8 cellular contexts compared by ENCODE assay signal in the genomic region with DNA sequence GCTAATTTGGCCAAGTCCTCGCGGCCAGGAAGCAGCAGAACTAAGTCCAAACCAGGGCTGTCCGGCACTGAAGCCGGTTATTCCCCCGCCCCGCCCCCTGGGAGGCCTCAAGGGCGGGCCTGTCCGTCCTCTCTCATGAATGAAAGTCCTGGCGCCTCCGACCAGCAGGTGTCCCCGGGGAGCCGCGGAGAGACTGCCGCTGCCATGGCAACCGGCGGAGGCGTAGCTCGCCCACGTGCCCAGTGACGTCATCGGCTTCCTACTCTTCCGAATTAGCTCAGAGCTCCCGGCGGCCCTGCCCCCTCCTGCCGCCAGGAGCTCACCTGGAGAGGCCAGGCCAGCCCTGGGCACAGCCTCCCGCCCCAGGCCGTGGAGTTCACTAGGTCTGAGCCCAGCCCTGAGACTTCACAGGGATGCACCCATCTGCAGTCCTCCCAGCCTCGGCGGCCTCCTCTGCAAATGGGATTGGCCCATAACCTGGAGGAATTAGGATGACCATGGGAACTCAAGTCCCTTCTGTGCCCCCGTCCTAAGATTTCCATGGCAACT. TPM values are rescaled to one million over a fixed set of nuclear protein-coding genes. Genes with fewer than 3 reads are reported as not detected.
DNase-seq lines count a peak whose midpoint lies in the region; ATAC-seq, FAIRE-seq and TF ChIP-seq lines count a peak whose summit lies in the region.

No MANE protein-coding gene starts in this region.

- no peaks in the 10 kb centered on the region for H3K27me3 Mint-ChIP-seq in activated naive CD8-positive, alpha-beta T cell

- CTCF ChIA-PET in HEK293T (lab: Yijun Ruan, JAX) = interaction anchor here (1.3 kb wide), 2 partner anchors 12 to 161 kb away, joined by 4 to 6 read pairs; no protein-coding TSS in a partner anchor

- peak; percentile 99 for FAIRE-seq in G401.6 (lab: Jason Lieb, UNC)

- H3K27me3 ChIP-seq in suprapubic skin = no peaks in the 10 kb centered on the region

- H3K36me3 ChIP-seq in suprapubic skin = peaks cover 24% of the 10 kb centered on the region

- 0% methylated on average over 4 of the region's 30 CpGs for WGBS in suprapubic skin

- H3K9me3 ChIP-seq in suprapubic skin = no peaks in the 10 kb centered on the region

- H3K4me3 ChIP-seq in suprapubic skin = peak overlapping the region; percentile 81

- peak overlapping the region; percentile 76 for H3K27ac ChIP-seq in suprapubic skin

- peaks cover 10% of the 10 kb centered on the region for H3K4me1 Mint-ChIP-seq in activated naive CD8-positive, alpha-beta T cell (ENCODE audit: low read depth)

- peak; percentile 65 to 73 for TF ChIP-seq CTCF in suprapubic skin (IDR thresholded peaks at IDR 0.05)

- H3K9me3 Mint-ChIP-seq in activated naive CD8-positive, alpha-beta T cell (ENCODE audit: low read depth) = no peaks in the 10 kb centered on the region

- DNase-seq in HEK293T (ENCODE audit: extremely low spot score) (peak; percentile 95), NCI-H1092 treated with DMSO at 0.1 percent for 48 hours (lab: John Stamatoyannopoulos, UW) (peak; percentile 95), glomerular endothelial cell (ENCODE audit: extremely low read depth, low read depth, low spot score) (peak; percentile 68), nucleus accumbens (lab: John Stamatoyannopoulos, UW) (peak; percentile 67 to 99 (median 96)), suprapubic skin (ENCODE audit: low spot score in 2 of 2) (peak; percentile 98 to 99)

- peak overlapping the region; percentile 10 for H3K27ac Mint-ChIP-seq in activated naive CD8-positive, alpha-beta T cell

- peak; percentile 73 for ATAC-seq in SK-N-SH treated with all-trans-retinoic acid at 6 μM for 48 hours

- no peak for TF ChIP-seq EP300 in suprapubic skin (IDR thresholded peaks at IDR 0.05)

- H3K36me3 Mint-ChIP-seq in activated naive CD8-positive, alpha-beta T cell = peaks cover 2% of the 10 kb centered on the region

- TF ChIP-seq POLR2A in suprapubic skin (IDR thresholded peaks at IDR 0.05) = no peak

- peak overlapping the region; percentile 73 for H3K4me3 Mint-ChIP-seq in activated naive CD8-positive, alpha-beta T cell

- H3K4me1 ChIP-seq in suprapubic skin = peaks cover 31% of the 10 kb centered on the region

- POLR2A ChIA-PET in HEK293T (lab: Yijun Ruan, JAX) = interaction anchor here (1.1 to 1.8 kb wide), 4 partner anchors 12 to 173 kb away, joined by 3 to 16 read pairs (median 4); a partner anchor contains a TSS

TF ChIP-seq in HEK293T, 16 proteins besides CTCF, POLR2A, EP300 and RAD21:
- no peak for TF ChIP-seq L3MBTL2 (conservative IDR thresholded peaks at IDR 0.05)
- no peak for TF ChIP-seq SP1 (IDR thresholded peaks at IDR 0.05)
- TF ChIP-seq SUZ12 (IDR thresholded peaks at IDR 0.05) = no peak
- TF ChIP-seq BHLHE40 (IDR thresholded peaks at IDR 0.05; ENCODE audit: borderline replicate concordance) = no peak
- TF ChIP-seq FOXA1 (IDR thresholded peaks at IDR 0.05) = no peak
- TF ChIP-seq CTBP1 (IDR thresholded peaks at IDR 0.05; ENCODE audit: borderline replicate concordance) = peak; percentile 68
- no peak for TF ChIP-seq ELF4 (IDR thresholded peaks at IDR 0.05)
- no peak for TF ChIP-seq FOXK2 (IDR thresholded peaks at IDR 0.05)
- no peak for TF ChIP-seq ZNF384 (IDR thresholded peaks at IDR 0.05)
- TF ChIP-seq ARNT (IDR thresholded peaks at IDR 0.05) = peak; percentile 89
- 0 out of 2 replicates have a peak, but pooled peaks have one; percentile 53 for TF ChIP-seq HDGF (IDR thresholded peaks at IDR 0.05; ENCODE audit: borderline replicate concordance)
- no peak for TF ChIP-seq NFRKB (IDR thresholded peaks at IDR 0.05)
- TF ChIP-seq LEF1 (IDR thresholded peaks at IDR 0.05; ENCODE audit: borderline replicate concordance) = 0 out of 2 replicates have a peak, but pooled peaks have one; percentile 29
- TF ChIP-seq, protein P1, sequence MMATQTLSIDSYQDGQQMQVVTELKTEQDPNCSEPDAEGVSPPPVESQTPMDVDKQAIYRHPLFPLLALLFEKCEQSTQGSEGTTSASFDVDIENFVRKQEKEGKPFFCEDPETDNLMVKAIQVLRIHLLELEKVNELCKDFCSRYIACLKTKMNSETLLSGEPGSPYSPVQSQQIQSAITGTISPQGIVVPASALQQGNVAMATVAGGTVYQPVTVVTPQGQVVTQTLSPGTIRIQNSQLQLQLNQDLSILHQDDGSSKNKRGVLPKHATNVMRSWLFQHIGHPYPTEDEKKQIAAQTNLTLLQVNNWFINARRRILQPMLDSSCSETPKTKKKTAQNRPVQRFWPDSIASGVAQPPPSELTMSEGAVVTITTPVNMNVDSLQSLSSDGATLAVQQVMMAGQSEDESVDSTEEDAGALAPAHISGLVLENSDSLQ (IDR thresholded peaks at IDR 0.05) = peak; percentile 62
- TF ChIP-seq FOXM1 (IDR thresholded peaks at IDR 0.05; ENCODE audit: borderline replicate concordance) = no peak
- TF ChIP-seq TARDBP (IDR thresholded peaks at IDR 0.05) = no peak

TF ChIP-seq in SK-N-SH treated with all-trans-retinoic acid at 6 μM for 48 hours, 23 proteins besides CTCF, POLR2A, EP300 and RAD21 (continues in another document):
- TF ChIP-seq ARNTL (CRISPR knock-in tag; IDR thresholded peaks at IDR 0.05; ENCODE audit: borderline replicate concordance, low read depth) = peak; percentile 63; the same call in 1 of the 2 replicates
- TF ChIP-seq, protein P2, sequence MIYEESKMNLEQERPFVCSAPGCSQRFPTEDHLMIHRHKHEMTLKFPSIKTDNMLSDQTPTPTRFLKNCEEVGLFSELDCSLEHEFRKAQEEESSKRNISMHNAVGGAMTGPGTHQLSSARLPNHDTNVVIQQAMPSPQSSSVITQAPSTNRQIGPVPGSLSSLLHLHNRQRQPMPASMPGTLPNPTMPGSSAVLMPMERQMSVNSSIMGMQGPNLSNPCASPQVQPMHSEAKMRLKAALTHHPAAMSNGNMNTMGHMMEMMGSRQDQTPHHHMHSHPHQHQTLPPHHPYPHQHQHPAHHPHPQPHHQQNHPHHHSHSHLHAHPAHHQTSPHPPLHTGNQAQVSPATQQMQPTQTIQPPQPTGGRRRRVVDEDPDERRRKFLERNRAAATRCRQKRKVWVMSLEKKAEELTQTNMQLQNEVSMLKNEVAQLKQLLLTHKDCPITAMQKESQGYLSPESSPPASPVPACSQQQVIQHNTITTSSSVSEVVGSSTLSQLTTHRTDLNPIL (CRISPR knock-in tag; IDR thresholded peaks at IDR 0.05; ENCODE audit: low read depth) = peak; percentile 74; the same call in 1 of the 2 replicates
- peak; percentile 18; the same call in 1 of the 2 replicates for TF ChIP-seq BACH2 (CRISPR knock-in tag; IDR thresholded peaks at IDR 0.05; ENCODE audit: borderline replicate concordance)
- no peak for TF ChIP-seq ESRRG (CRISPR knock-in tag; IDR thresholded peaks at IDR 0.05)
- peak; percentile 52; the same call in 1 of the 2 replicates for TF ChIP-seq ZFP30 (CRISPR knock-in tag; IDR thresholded peaks at IDR 0.05)
- no peak for TF ChIP-seq TCF4 (CRISPR knock-in tag; IDR thresholded peaks at IDR 0.05; ENCODE audit: borderline replicate concordance)
- TF ChIP-seq ZNF70 (CRISPR knock-in tag; IDR thresholded peaks at IDR 0.05) = peak; percentile 45; the same call in 1 of the 2 replicates
- TF ChIP-seq, protein P3, sequence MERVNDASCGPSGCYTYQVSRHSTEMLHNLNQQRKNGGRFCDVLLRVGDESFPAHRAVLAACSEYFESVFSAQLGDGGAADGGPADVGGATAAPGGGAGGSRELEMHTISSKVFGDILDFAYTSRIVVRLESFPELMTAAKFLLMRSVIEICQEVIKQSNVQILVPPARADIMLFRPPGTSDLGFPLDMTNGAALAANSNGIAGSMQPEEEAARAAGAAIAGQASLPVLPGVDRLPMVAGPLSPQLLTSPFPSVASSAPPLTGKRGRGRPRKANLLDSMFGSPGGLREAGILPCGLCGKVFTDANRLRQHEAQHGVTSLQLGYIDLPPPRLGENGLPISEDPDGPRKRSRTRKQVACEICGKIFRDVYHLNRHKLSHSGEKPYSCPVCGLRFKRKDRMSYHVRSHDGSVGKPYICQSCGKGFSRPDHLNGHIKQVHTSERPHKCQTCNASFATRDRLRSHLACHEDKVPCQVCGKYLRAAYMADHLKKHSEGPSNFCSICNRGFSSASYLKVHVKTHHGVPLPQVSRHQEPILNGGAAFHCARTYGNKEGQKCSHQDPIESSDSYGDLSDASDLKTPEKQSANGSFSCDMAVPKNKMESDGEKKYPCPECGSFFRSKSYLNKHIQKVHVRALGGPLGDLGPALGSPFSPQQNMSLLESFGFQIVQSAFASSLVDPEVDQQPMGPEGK (CRISPR knock-in tag; IDR thresholded peaks at IDR 0.05; ENCODE audit: borderline replicate concordance) = no peak
- TF ChIP-seq, protein P4, sequence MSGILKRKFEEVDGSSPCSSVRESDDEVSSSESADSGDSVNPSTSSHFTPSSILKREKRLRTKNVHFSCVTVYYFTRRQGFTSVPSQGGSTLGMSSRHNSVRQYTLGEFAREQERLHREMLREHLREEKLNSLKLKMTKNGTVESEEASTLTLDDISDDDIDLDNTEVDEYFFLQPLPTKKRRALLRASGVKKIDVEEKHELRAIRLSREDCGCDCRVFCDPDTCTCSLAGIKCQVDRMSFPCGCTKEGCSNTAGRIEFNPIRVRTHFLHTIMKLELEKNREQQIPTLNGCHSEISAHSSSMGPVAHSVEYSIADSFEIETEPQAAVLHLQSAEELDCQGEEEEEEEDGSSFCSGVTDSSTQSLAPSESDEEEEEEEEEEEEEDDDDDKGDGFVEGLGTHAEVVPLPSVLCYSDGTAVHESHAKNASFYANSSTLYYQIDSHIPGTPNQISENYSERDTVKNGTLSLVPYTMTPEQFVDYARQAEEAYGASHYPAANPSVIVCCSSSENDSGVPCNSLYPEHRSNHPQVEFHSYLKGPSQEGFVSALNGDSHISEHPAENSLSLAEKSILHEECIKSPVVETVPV (CRISPR knock-in tag; IDR thresholded peaks at IDR 0.05) = no peak

RNA-seq across cellular contexts. Expression of a gene that starts 1.3 kb away (rescaled TPM):
- total RNA-seq in glomerular endothelial cell (22.1 and 32.7 TPM in 2 replicates), suprapubic skin (10 to 100 TPM; 14.1 to 32.3 (median 21.5) TPM)

RNA-seq across cellular contexts. Expression of a gene that starts 13.7 kb away (rescaled TPM):
- 36.9 and 52.9 TPM in 2 replicates for total RNA-seq in glomerular endothelial cell
- total RNA-seq in suprapubic skin = 100 to 1,000 TPM in 1 of 4 donors, 10 to 100 TPM in 3; 42.8 to 118 (median 55.0) TPM

RNA-seq across cellular contexts. Expression of a gene that starts 20.5 kb away (rescaled TPM):
- total RNA-seq in glomerular endothelial cell (10.5 and 16.9 TPM in 2 replicates), suprapubic skin (10 to 100 TPM in 3 of 4 donors, 1 to 10 TPM in 1; 9.1 to 13.5 (median 10.2) TPM)

RNA-seq across cellular contexts. Expression of a gene that starts 21.2 kb away (rescaled TPM):
- 13.2 and 33.8 TPM in 2 replicates for total RNA-seq in glomerular endothelial cell
- total RNA-seq in suprapubic skin = 100 to 1,000 TPM in 1 of 4 donors, 10 to 100 TPM in 3; 39.8 to 106 (median 46.0) TPM

RNA-seq across cellular contexts. Expression of a gene that starts 42.5 kb away (rescaled TPM):
- total RNA-seq in glomerular endothelial cell = 8.3 and 10.0 TPM in 2 replicates
- total RNA-seq in suprapubic skin = 1 to 10 TPM; 3.2 to 9.7 (median 4.4) TPM

Comparison
In these comparisons a context has a peak if more than half of its experiments do, and no peak if none do; other contexts are left out.
1. Peak in every context shown above with its lines: DNase-seq, ATAC-seq, H3K4me3 ChIP-seq and H3K27ac ChIP-seq.